8 cellular contexts compared by ENCODE assay signal in genomic region chr3:113844622-113845222, GRCh38. TPM values are rescaled to one million over a fixed set of nuclear protein-coding genes. Genes with fewer than 3 reads are reported as not detected.
A peak's percentile ranks its signal among the peaks of the same experiment; 100 is the strongest.
DNase-seq lines count a peak whose midpoint lies in the region; ATAC-seq, FAIRE-seq and TF ChIP-seq lines count a peak whose summit lies in the region.

No MANE protein-coding gene starts in this region.

- ATAC-seq in HG02885 (IDR thresholded peaks at IDR 0.05; ENCODE audit: poor library complexity, unreplicated experiment): no peak

- H3K36me3 ChIP-seq in GM06990 (ENCODE audit: control insufficient read depth, insufficient read depth, low read length): no peaks in the 10 kb centered on the region
- no peaks in the 10 kb centered on the region for H3K36me3 ChIP-seq in adipocyte (ENCODE audit: control insufficient read depth, insufficient read depth, low read length, severe bottlenecking)
- no peaks in the 10 kb centered on the region for H3K36me3 ChIP-seq in kidney (ENCODE audit: control insufficient read depth in 1 of 2, insufficient read depth in 2 of 2, low read length in 2 of 2)

- H3K27ac ChIP-seq in kidney (ENCODE audit: low read depth in 2 of 2, low read length in 2 of 2): no peak overlapping the region

- intact Hi-C loops in kidney (cut with DNase I): no loop called here

- H3K9me3 ChIP-seq in adipocyte (ENCODE audit: control insufficient read depth, low read length) (no peaks in the 10 kb centered on the region), kidney (ENCODE audit: control insufficient read depth in 1 of 2, low read length in 2 of 2) (no peaks in the 10 kb centered on the region)

- no peak overlapping the region for H3K4me3 ChIP-seq in GM06990 (replicated peaks; ENCODE audit: low read depth, low read length)
- H3K4me3 ChIP-seq in adipocyte (ENCODE audit: low read length): no peak overlapping the region
- H3K4me3 ChIP-seq in kidney (ENCODE audit: low read length in 2 of 2): no peak overlapping the region

- H3K27me3 ChIP-seq in GM06990 (replicated peaks; ENCODE audit: control insufficient read depth, insufficient read depth, low read length): no peaks in the 10 kb centered on the region
- no peaks in the 10 kb centered on the region for H3K27me3 ChIP-seq in adipocyte (replicated peaks; ENCODE audit: control insufficient read depth, insufficient read depth, low read length)

- TF ChIP-seq CTCF in GM06990 (IDR thresholded peaks at IDR 0.05; ENCODE audit: insufficient read depth, low read length, poor library complexity, severe bottlenecking): peak; percentile 55
- peak; percentile 63 for TF ChIP-seq CTCF in kidney (IDR thresholded peaks at IDR 0.05; ENCODE audit: borderline replicate concordance, extremely low read depth, insufficient read depth)

- peak; percentile 98 for FAIRE-seq in kidney (lab: Jason Lieb, UNC)

- peak; percentile 32 for DNase-seq in A172 (ENCODE audit: low spot score)
- DNase-seq in GM06990 (ENCODE audit: extremely low read depth, insufficient read length): no peak
- peak; percentile 7 for DNase-seq in NCI-H1105 (lab: John Stamatoyannopoulos, UW)
- peak; percentile 76 for DNase-seq in adipocyte (ENCODE audit: low read depth)
- DNase-seq in kidney: no peak
- no peak for DNase-seq in activated CD8-positive, alpha-beta memory T cell treated with anti-CD3 and anti-CD28 coated beads for 24 hours
- DNase-seq in NCI-H187 (lab: John Stamatoyannopoulos, UW): no peak

- H3K4me1 ChIP-seq in adipocyte (ENCODE audit: control insufficient read depth, insufficient read depth, low read length) (no peaks in the 10 kb centered on the region), kidney (ENCODE audit: control insufficient read depth in 1 of 2, insufficient read depth in 1 of 2, low read depth in 1 of 2, low read length in 2 of 2) (no peaks in the 10 kb centered on the region)

- H3K9ac ChIP-seq in adipocyte (ENCODE audit: low read length) (no peak overlapping the region), kidney (ENCODE audit: low read length in 2 of 2) (no peak overlapping the region)

RNA-seq across cellular contexts. Expression of gene GRAMD1C, which starts 6.1 kb away (rescaled TPM):
- total RNA-seq in A172 (2014; rRNA removed; shearing (Covaris generic)): 1.0 and 1.1 TPM in 2 replicates
- total RNA-seq in kidney: 21.0 TPM
- polyA plus RNA-seq in kidney (ENCODE audit: insufficient read depth, low read depth, low replicate concordance): 21.0 TPM

Comparison
In these comparisons a context has a peak if more than half of its experiments do, and no peak if none do; other contexts are left out.
1. DNase-seq: peak in A172 (single experiment), NCI-H1105 (single experiment) and adipocyte (single experiment); none in GM06990 (single experiment), kidney (single experiment), activated CD8-positive, alpha-beta memory T cell treated with anti-CD3 and anti-CD28 coated beads for 24 hours (single experiment) and NCI-H187 (0 of 2).
2. RNA of gene GRAMD1C, which starts 6.1 kb away (total RNA-seq): 21.0 TPM in kidney (single experiment); 1.0 to 1.1 TPM in A172; every median in the first group is over 10 times any median in the second.